8 cellular contexts compared by ENCODE assay signal in genomic region chr19:53103141-53103902, GRCh38. TPM values are rescaled to one million over a fixed set of nuclear protein-coding genes. Genes with fewer than 3 reads are reported as not detected.
DNase-seq lines count a peak whose midpoint lies in the region; ATAC-seq and TF ChIP-seq lines count a peak whose summit lies in the region.

ZNF160 (minus strand) TSS chr19:53103422; CDS start chr19:53086276, 17,146 bp downstream.

- DNase-seq in GM04503 (ENCODE audit: low read depth) (peak; percentile 75), HFF-Myc (ENCODE audit: extremely low read depth, low read depth) (peak; percentile 91), NCI-H1048 (lab: John Stamatoyannopoulos, UW) (peak; percentile 85), SKM-1 (lab: John Stamatoyannopoulos, UW; ENCODE audit: unreplicated experiment) (peak; percentile 49), glomerular endothelial cell (ENCODE audit: extremely low read depth, low read depth, low spot score) (peak; percentile 57), occipital lobe (lab: John Stamatoyannopoulos, UW) (peak; percentile 98)
- peak; percentile 96 to 98 for DNase-seq in activated naive CD4-positive, alpha-beta T cell treated with anti-CD3 and anti-CD28 coated beads, Interleukin-2, amount 50 U/mL, for 72 hours (ENCODE audit: low spot score in 2 of 2)

- peaks cover 5 to 22% of the 10 kb centered on the region in 2 donors for H3K9me3 Mint-ChIP-seq in activated naive CD4-positive, alpha-beta T cell treated with anti-CD3 and anti-CD28 coated beads, Interleukin-2, amount 50 U/mL, for 72 hours

- peak within 1 kb of the TSS; percentile 88 to 95 for H3K27ac Mint-ChIP-seq in activated naive CD4-positive, alpha-beta T cell treated with anti-CD3 and anti-CD28 coated beads, Interleukin-2, amount 50 U/mL, for 72 hours

- TF ChIP-seq CTCF in HFF-Myc (IDR thresholded peaks at IDR 0.05; ENCODE audit: low read depth, low read length, missing control alignments), result no peak

- peak within 1 kb of the TSS; percentile 80 for H3K27ac ChIP-seq in temporal lobe (ENCODE audit: low read depth, low read length)

- peak; percentile 95 to 98 for ATAC-seq in activated naive CD4-positive, alpha-beta T cell treated with anti-CD3 and anti-CD28 coated beads, Interleukin-2, amount 50 U/mL, for 72 hours

- peaks cover 25 to 64% of the 10 kb centered on the region in 2 donors for H3K36me3 Mint-ChIP-seq in activated naive CD4-positive, alpha-beta T cell treated with anti-CD3 and anti-CD28 coated beads, Interleukin-2, amount 50 U/mL, for 72 hours

- peak within 1 kb of the TSS; percentile 75 for H3K4me3 ChIP-seq in HFF-Myc (replicated peaks; ENCODE audit: low read depth, low read length)

RNA-seq across cellular contexts. Expression of gene ZNF160, which starts in this region (rescaled TPM):
- 10 to 100 TPM; 32.7 to 54.8 TPM for total RNA-seq in activated naive CD4-positive, alpha-beta T cell treated with anti-CD3 and anti-CD28 coated beads, Interleukin-2, amount 50 U/mL, for 72 hours
- total RNA-seq in glomerular endothelial cell (24.2 and 30.2 TPM in 2 replicates), occipital lobe (35.1 TPM), temporal lobe (32.5 TPM)

Comparison
In these comparisons a context has a peak if more than half of its experiments do, and no peak if none do; other contexts are left out.
1. Peak in every context shown above with its lines: DNase-seq, ATAC-seq, H3K4me3 ChIP-seq and H3K27ac ChIP-seq.